In genomic region chr15:30001592-30001991, GRCh38 we compare ENCODE assay signal across 30 cellular contexts.
DNase-seq lines count a peak whose midpoint lies in the region; ATAC-seq and TF ChIP-seq lines count a peak whose summit lies in the region.
"Had no signal": no experiment of that assay in that cellular context is flagged by ENCODE, and none has a peak within 500 bp of the region (broad histone marks: within the 10 kb centered on the region; RNA-seq: fewer than 3 reads in every experiment).

No MANE protein-coding gene starts in this region.

- ATAC-seq in left ventricle myocardium superior (peak; percentile 51), HG03439 (IDR thresholded peaks at IDR 0.05; ENCODE audit: unreplicated experiment) (no peak)
- ATAC-seq: activated naive CD8-positive, alpha-beta T cell treated with anti-CD3 and anti-CD28 coated beads, Interleukin-2, amount 50 U/mL, for 24 hours; gastrocnemius medialis; PC-3 had no signal

- H3K4me2 ChIP-seq in MM.1S (ENCODE audit: low read depth, low read length): no peak overlapping the region

- no peak for TF ChIP-seq CTCF in right atrium auricular region (IDR thresholded peaks at IDR 0.05)
- no peak for TF ChIP-seq CTCF in neural crest cell (conservative IDR thresholded peaks at IDR 0.05)
- no peak for TF ChIP-seq CTCF in testis (IDR thresholded peaks at IDR 0.05)
- no peak for TF ChIP-seq CTCF in MM.1S (IDR thresholded peaks at IDR 0.05; ENCODE audit: low read length)

- no peaks in the 10 kb centered on the region for H3K27me3 Mint-ChIP-seq in neural crest cell (ENCODE audit: low read depth)
- H3K27me3 Mint-ChIP-seq: IgD-negative memory B cell; stimulated activated naive CD8-positive, alpha-beta T cell treated with anti-CD3 and anti-CD28 coated beads, Interleukin-15, Interleukin-2, amounts not matched to agents 100 ng/mL and 50 ng/mL, for 24 hours had no signal

- H3K9me3 Mint-ChIP-seq in neural crest cell: peaks cover 3% of the 10 kb centered on the region
- H3K9me3 Mint-ChIP-seq: activated CD4-positive, alpha-beta T cell treated with anti-CD3 and anti-CD28 coated beads, Interleukin-2, amount 10 ng/mL, durations not matched to agents 7 days and 5 days; activated naive CD8-positive, alpha-beta T cell treated with anti-CD3 and anti-CD28 coated beads, Interleukin-2, amount 50 U/mL, for 24 hours; nephron; stimulated activated naive CD8-positive, alpha-beta T cell treated with anti-CD3 and anti-CD28 coated beads, Interleukin-15, Interleukin-2, amounts not matched to agents 100 ng/mL and 50 ng/mL, for 24 hours had no signal

- no peak overlapping the region for H3K9ac ChIP-seq in MM.1S (ENCODE audit: low read length)
- H3K9ac ChIP-seq: parathyroid adenoma had no signal

- H3K4me3 Mint-ChIP-seq in neural crest cell: no peak overlapping the region
- H3K4me3 Mint-ChIP-seq: activated CD4-positive, alpha-beta T cell treated with anti-CD3 and anti-CD28 coated beads, Interleukin-2, amount 10 ng/mL, durations not matched to agents 7 days and 5 days; activated naive CD8-positive, alpha-beta T cell treated with anti-CD3 and anti-CD28 coated beads, Interleukin-2, amount 50 U/mL, for 24 hours; CD4-positive, alpha-beta memory T cell; endodermal cell; IgD-negative memory B cell; nephron; stimulated activated naive CD8-positive, alpha-beta T cell treated with anti-CD3 and anti-CD28 coated beads, Interleukin-15, Interleukin-2, amounts not matched to agents 100 ng/mL and 50 ng/mL, for 24 hours had no signal

- H3K27ac ChIP-seq in right atrium auricular region (no peak overlapping the region), testis (peak overlapping the region; percentile 52 to 69), MM.1S (ENCODE audit: low read length) (no peak overlapping the region)
- H3K27ac ChIP-seq: esophagus squamous epithelium, gastrocnemius medialis, left ventricle myocardium inferior, parathyroid adenoma, transverse colon, WERI-Rb-1 had no signal

- H3K4me3 ChIP-seq in right atrium auricular region (no peak overlapping the region), testis (no peak overlapping the region), MM.1S (ENCODE audit: low read length) (no peak overlapping the region)
- H3K4me3 ChIP-seq: esophagus squamous epithelium, gastrocnemius medialis, left ventricle myocardium inferior, transverse colon had no signal

- H3K4me1 ChIP-seq in right atrium auricular region (no peaks in the 10 kb centered on the region), testis (peaks cover 12% of the 10 kb centered on the region), MM.1S (ENCODE audit: low read length) (no peaks in the 10 kb centered on the region)
- H3K4me1 ChIP-seq: esophagus squamous epithelium, gastrocnemius medialis, left ventricle myocardium inferior, parathyroid adenoma had no signal

- H3K36me3 ChIP-seq in right atrium auricular region (no peaks in the 10 kb centered on the region), testis (ENCODE audit: low read depth, missing control alignments) (no peaks in the 10 kb centered on the region), MM.1S (replicated peaks; ENCODE audit: insufficient read depth, low read length) (no peaks in the 10 kb centered on the region)
- H3K36me3 ChIP-seq: esophagus squamous epithelium, gastrocnemius medialis, left ventricle myocardium inferior, transverse colon, WERI-Rb-1 had no signal

- no peaks in the 10 kb centered on the region for H3K27me3 ChIP-seq in right atrium auricular region
- H3K27me3 ChIP-seq in testis: no peaks in the 10 kb centered on the region
- H3K27me3 ChIP-seq in MM.1S (replicated peaks; ENCODE audit: insufficient read depth, low read length): no peaks in the 10 kb centered on the region
- H3K27me3 ChIP-seq: esophagus squamous epithelium, gastrocnemius medialis, transverse colon had no signal

- H3K27ac Mint-ChIP-seq in neural crest cell (ENCODE audit: unreplicated experiment): no peak overlapping the region
- H3K27ac Mint-ChIP-seq: activated CD4-positive, alpha-beta T cell treated with anti-CD3 and anti-CD28 coated beads, Interleukin-2, amount 10 ng/mL, durations not matched to agents 7 days and 5 days; activated naive CD8-positive, alpha-beta T cell treated with anti-CD3 and anti-CD28 coated beads, Interleukin-2, amount 50 U/mL, for 24 hours; CD4-positive, alpha-beta memory T cell; endodermal cell; IgD-negative memory B cell; nephron; stimulated activated naive CD8-positive, alpha-beta T cell treated with anti-CD3 and anti-CD28 coated beads, Interleukin-15, Interleukin-2, amounts not matched to agents 100 ng/mL and 50 ng/mL, for 24 hours had no signal

- H3K36me3 Mint-ChIP-seq in neural crest cell (ENCODE audit: low read depth): no peaks in the 10 kb centered on the region
- H3K36me3 Mint-ChIP-seq: CD4-positive, alpha-beta memory T cell had no signal

- peaks cover 16% of the 10 kb centered on the region for H3K4me1 Mint-ChIP-seq in neural crest cell
- H3K4me1 Mint-ChIP-seq: activated CD4-positive, alpha-beta T cell treated with anti-CD3 and anti-CD28 coated beads, Interleukin-2, amount 10 ng/mL, durations not matched to agents 7 days and 5 days; activated naive CD8-positive, alpha-beta T cell treated with anti-CD3 and anti-CD28 coated beads, Interleukin-2, amount 50 U/mL, for 24 hours; CD4-positive, alpha-beta memory T cell; endodermal cell; IgD-negative memory B cell; nephron had no signal

- intact Hi-C loops in left ventricle myocardium superior (cut with micrococcal nuclease) (no loop called here), testis (cut with DNase I; ENCODE audit: low total_unique reads) (no loop called here)

- TF ChIP-seq POLR2A in testis (IDR thresholded peaks at IDR 0.05): no peak

- H4K20me1 ChIP-seq in MM.1S (ENCODE audit: insufficient read depth, low read length): no peaks in the 10 kb centered on the region

- H3F3A ChIP-seq in MM.1S (ENCODE audit: insufficient read depth, low read length): no peaks in the 10 kb centered on the region

- H2AFZ ChIP-seq in MM.1S (ENCODE audit: low read length): no peak overlapping the region
- H2AFZ ChIP-seq: parathyroid adenoma had no signal

- no peaks in the 10 kb centered on the region for H3K79me2 ChIP-seq in MM.1S (ENCODE audit: low read length)
- H3K79me2 ChIP-seq: parathyroid adenoma had no signal

- H3K9me3 ChIP-seq in right atrium auricular region (no peaks in the 10 kb centered on the region), testis (no peaks in the 10 kb centered on the region), MM.1S (replicated peaks; ENCODE audit: insufficient read depth, low read length) (no peaks in the 10 kb centered on the region)
- H3K9me3 ChIP-seq: esophagus squamous epithelium, gastrocnemius medialis, left ventricle myocardium inferior, transverse colon had no signal

- H3K9me2 ChIP-seq in MM.1S (replicated peaks; ENCODE audit: insufficient read depth, low read length): no peaks in the 10 kb centered on the region

- DNase-seq in left ventricle myocardium superior: no peak
- DNase-seq in right atrium auricular region (ENCODE audit: low spot score): no peak
- DNase-seq in foreskin melanocyte: peak; percentile 89
- DNase-seq in neural crest cell (ENCODE audit: low read depth, low spot score): peak; percentile 15
- DNase-seq in testis: peak; percentile 89
- no peak for DNase-seq in MM.1S
- no peak for DNase-seq in NCI-H2081 (lab: John Stamatoyannopoulos, UW)
- DNase-seq: activated CD4-positive, alpha-beta T cell treated with anti-CD3 and anti-CD28 coated beads, Interleukin-2, amount 10 ng/mL, durations not matched to agents 7 days and 5 days; activated naive CD8-positive, alpha-beta T cell treated with anti-CD3 and anti-CD28 coated beads, Interleukin-2, amount 50 U/mL, for 24 hours; activated T-cell treated with anti-CD3 and anti-CD28 coated beads, Interleukin-2, amount 50 U/mL, for 48 hours; CD4-positive, alpha-beta memory T cell; DMS 273 treated with DMSO at 0.1 percent for 48 hours; endodermal cell; esophagus squamous epithelium; gastrocnemius medialis; left ventricle myocardium inferior; NCI-H1092; NCI-H187 treated with DMSO at 0.1 percent for 48 hours; NCI-H526; NK-92 treated with Interleukin-12 subunit alpha and Interleukin-12 subunit beta, amount 100 ng/mL, for 24 hours; PC-3; SHP77; T-helper 9 cell; transverse colon; WERI-Rb-1 had no signal

- 38 to 58% methylated on average over 5 of the region's 5 CpGs for WGBS in testis, 2 donors

Comparison
In these comparisons a context has a peak if more than half of its experiments do, and no peak if none do; other contexts are left out.
1. DNase-seq: peak in foreskin melanocyte (single experiment), neural crest cell (single experiment) and testis (single experiment); none in left ventricle myocardium superior (single experiment), right atrium auricular region (single experiment), MM.1S (single experiment) and NCI-H2081 (0 of 2).
2. H3K27ac ChIP-seq: peak in testis (2 of 2); none in right atrium auricular region (0 of 2) and MM.1S (single experiment).